ENCODE assay signal across 10 cellular contexts in the genomic region with DNA sequence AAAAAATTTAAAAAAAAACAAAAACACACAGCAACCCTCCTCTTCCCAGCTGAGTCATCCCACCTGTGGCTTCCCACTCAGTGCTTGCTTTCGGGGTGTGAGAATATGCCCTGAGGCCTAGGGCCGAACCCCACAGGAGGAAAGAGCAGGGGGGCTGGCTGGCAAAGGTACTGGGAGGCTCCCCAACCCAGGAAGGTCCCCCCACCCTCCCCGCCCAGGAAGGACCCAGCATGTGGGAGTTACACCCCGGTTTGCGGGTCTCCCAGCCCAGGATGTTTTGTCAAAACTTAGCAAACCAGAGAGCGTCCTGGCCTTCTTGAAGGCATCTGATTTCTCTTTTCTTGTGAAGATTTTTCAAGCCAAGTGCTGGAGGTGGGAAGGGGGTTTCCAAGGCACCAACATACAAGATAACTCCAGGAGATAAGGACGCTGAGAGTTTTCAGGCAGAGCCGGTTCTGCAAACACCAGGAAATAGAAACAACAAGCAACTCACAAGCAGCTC. TPM values are rescaled to one million over a fixed set of nuclear protein-coding genes. Genes with fewer than 3 reads are reported as not detected.
DNase-seq lines count a peak whose midpoint lies in the region; ATAC-seq and TF ChIP-seq lines count a peak whose summit lies in the region.
"Had no signal": no experiment of that assay in that cellular context is flagged by ENCODE, and none has a peak within 500 bp of the region (broad histone marks: within the 10 kb centered on the region; RNA-seq: fewer than 3 reads in every experiment).

No MANE protein-coding gene starts in this region.

- no peaks in the 10 kb centered on the region for H3K27me3 ChIP-seq in foreskin keratinocyte
- no peaks in the 10 kb centered on the region for H3K27me3 ChIP-seq in thymus (ENCODE audit: control insufficient read depth, insufficient read depth)

- CTCF ChIA-PET in WTC11 (lab: Charles Lee), result no interaction called here

- H3K27ac ChIP-seq in foreskin keratinocyte (no peak overlapping the region), thymus (ENCODE audit: low read depth) (peak overlapping the region; percentile 77)

- H3K27me3 Mint-ChIP-seq in WTC11 (ENCODE audit: low read depth), result peaks cover 2% of the 10 kb centered on the region; the same call in 1 of the 2 replicates
- peaks cover 8% of the 10 kb centered on the region for H3K27me3 Mint-ChIP-seq in HFFc6 (ENCODE audit: insufficient read depth)

- H3K4me3 Mint-ChIP-seq in WTC11, result no peak overlapping the region
- no peak overlapping the region for H3K4me3 Mint-ChIP-seq in HFFc6

- H3K4me1 ChIP-seq in foreskin keratinocyte (no peaks in the 10 kb centered on the region), thymus (ENCODE audit: control insufficient read depth, insufficient read depth, low read length) (peaks cover 9% of the 10 kb centered on the region)

- H3K36me3 ChIP-seq in thymus (ENCODE audit: control insufficient read depth, insufficient read depth), result no peaks in the 10 kb centered on the region

- H3K9me3 ChIP-seq in thymus (ENCODE audit: control insufficient read depth), result no peaks in the 10 kb centered on the region

- H3K36me3 Mint-ChIP-seq in WTC11 (peaks cover under 1% of the 10 kb centered on the region; the same call in 1 of the 2 replicates), HFFc6 (ENCODE audit: low read depth) (no peaks in the 10 kb centered on the region)

- WGBS in thymus, result 9% methylated on average over 8 of the region's 8 CpGs

- H3K4me1 Mint-ChIP-seq in WTC11 (peaks cover 12% of the 10 kb centered on the region), HFFc6 (ENCODE audit: low read depth) (no peaks in the 10 kb centered on the region)

- H3K27ac Mint-ChIP-seq in WTC11 (peak overlapping the region; percentile 79), HFFc6 (no peak overlapping the region)

- TF ChIP-seq CTCF in WTC11 (IDR thresholded peaks at IDR 0.05), result no peak
- no peak for TF ChIP-seq CTCF in foreskin keratinocyte (conservative IDR thresholded peaks at IDR 0.05)
- no peak for TF ChIP-seq CTCF in HFFc6 (IDR thresholded peaks at IDR 0.05)

- no peaks in the 10 kb centered on the region for H3K9me3 Mint-ChIP-seq in WTC11
- H3K9me3 Mint-ChIP-seq in HFFc6, result no peaks in the 10 kb centered on the region

- H3K4me3 ChIP-seq in thymus (ENCODE audit: low read length), result no peak overlapping the region

- POLR2A ChIA-PET in WTC11 (lab: Charles Lee), result no interaction called here

- no peak for ATAC-seq in WTC11
- peak; percentile 82 for ATAC-seq in foreskin keratinocyte
- ATAC-seq in HG03175 (IDR thresholded peaks at IDR 0.05; ENCODE audit: unreplicated experiment), result no peak

- DNase-seq in activated naive CD4-positive, alpha-beta T cell treated with Interleukin-2 at 50 U/mL for 16 hours, result peak; percentile 50
- DNase-seq in activated naive CD4-positive, alpha-beta T cell (lab: John Stamatoyannopoulos, UW), result no peak
- DNase-seq in WTC11 (ENCODE audit: low spot score) (no peak), foreskin keratinocyte (peak in 1 of 2 donors; percentile 40), mesenteric fat pad (ENCODE audit: low spot score) (no peak), HFFc6 (no peak)
- DNase-seq: NCI-H345 had no signal

TF ChIP-seq in WTC11, 78 proteins besides CTCF, POLR2A, EP300 and RAD21:
- no peak for TF ChIP-seq CREM (CRISPR knock-in tag; IDR thresholded peaks at IDR 0.05)
- no peak for TF ChIP-seq ESRRA (CRISPR knock-in tag; IDR thresholded peaks at IDR 0.05; ENCODE audit: borderline replicate concordance)
- TF ChIP-seq, protein P1, sequence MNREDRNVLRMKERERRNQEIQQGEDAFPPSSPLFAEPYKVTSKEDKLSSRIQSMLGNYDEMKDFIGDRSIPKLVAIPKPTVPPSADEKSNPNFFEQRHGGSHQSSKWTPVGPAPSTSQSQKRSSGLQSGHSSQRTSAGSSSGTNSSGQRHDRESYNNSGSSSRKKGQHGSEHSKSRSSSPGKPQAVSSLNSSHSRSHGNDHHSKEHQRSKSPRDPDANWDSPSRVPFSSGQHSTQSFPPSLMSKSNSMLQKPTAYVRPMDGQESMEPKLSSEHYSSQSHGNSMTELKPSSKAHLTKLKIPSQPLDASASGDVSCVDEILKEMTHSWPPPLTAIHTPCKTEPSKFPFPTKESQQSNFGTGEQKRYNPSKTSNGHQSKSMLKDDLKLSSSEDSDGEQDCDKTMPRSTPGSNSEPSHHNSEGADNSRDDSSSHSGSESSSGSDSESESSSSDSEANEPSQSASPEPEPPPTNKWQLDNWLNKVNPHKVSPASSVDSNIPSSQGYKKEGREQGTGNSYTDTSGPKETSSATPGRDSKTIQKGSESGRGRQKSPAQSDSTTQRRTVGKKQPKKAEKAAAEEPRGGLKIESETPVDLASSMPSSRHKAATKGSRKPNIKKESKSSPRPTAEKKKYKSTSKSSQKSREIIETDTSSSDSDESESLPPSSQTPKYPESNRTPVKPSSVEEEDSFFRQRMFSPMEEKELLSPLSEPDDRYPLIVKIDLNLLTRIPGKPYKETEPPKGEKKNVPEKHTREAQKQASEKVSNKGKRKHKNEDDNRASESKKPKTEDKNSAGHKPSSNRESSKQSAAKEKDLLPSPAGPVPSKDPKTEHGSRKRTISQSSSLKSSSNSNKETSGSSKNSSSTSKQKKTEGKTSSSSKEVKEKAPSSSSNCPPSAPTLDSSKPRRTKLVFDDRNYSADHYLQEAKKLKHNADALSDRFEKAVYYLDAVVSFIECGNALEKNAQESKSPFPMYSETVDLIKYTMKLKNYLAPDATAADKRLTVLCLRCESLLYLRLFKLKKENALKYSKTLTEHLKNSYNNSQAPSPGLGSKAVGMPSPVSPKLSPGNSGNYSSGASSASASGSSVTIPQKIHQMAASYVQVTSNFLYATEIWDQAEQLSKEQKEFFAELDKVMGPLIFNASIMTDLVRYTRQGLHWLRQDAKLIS (CRISPR knock-in tag; IDR thresholded peaks at IDR 0.05; ENCODE audit: borderline replicate concordance), result no peak
- TF ChIP-seq IRF2 (CRISPR knock-in tag; IDR thresholded peaks at IDR 0.05; ENCODE audit: borderline replicate concordance, low read depth), result no peak
- no peak for TF ChIP-seq NR3C1 (CRISPR knock-in tag; conservative IDR thresholded peaks at IDR 0.05; ENCODE audit: low read depth)

RNA-seq across cellular contexts. Expression of a gene that starts 25.7 kb away (rescaled TPM):
- total RNA-seq in WTC11 (2021), result 1.2 to 3.0 TPM (median 2.4 TPM) in 3 replicates
- 0.10 TPM in 1 of 2 replicates, not detected in the other for total RNA-seq in foreskin keratinocyte
- not detected in 2 replicates for polyA plus RNA-seq in foreskin keratinocyte
- 30.9 TPM for polyA plus RNA-seq in thymus
- total RNA-seq in mesenteric fat pad, result 29.8 TPM
- total RNA-seq in HFFc6 (2021; fragmentation: NEBNext Ultra II Directional; extraction: Animal tissue kit (Norgen Biotek cat#: 25700)), result under 1 TPM; 0.18 to 0.59 (median 0.42) TPM

RNA-seq across cellular contexts. Expression of a gene that starts 30.5 kb away (rescaled TPM):
- 0.11 TPM in 1 of 3 replicates, not detected in the others for total RNA-seq in WTC11 (2021)
- total RNA-seq in foreskin keratinocyte, result not detected in 2 replicates
- not detected in 2 replicates for polyA plus RNA-seq in foreskin keratinocyte
- polyA plus RNA-seq in thymus, result 2.0 TPM
- total RNA-seq in mesenteric fat pad, result 0.22 TPM
- under 1 TPM in 2 of 6 experiments, not detected in 4; 0.15 to 0.16 TPM for total RNA-seq in HFFc6 (2021; fragmentation: NEBNext Ultra II Directional; extraction: Animal tissue kit (Norgen Biotek cat#: 25700))
- total RNA-seq: frontal cortex had no signal
